Comparison of ENCODE assay signal across 8 cellular contexts in the genomic region with DNA sequence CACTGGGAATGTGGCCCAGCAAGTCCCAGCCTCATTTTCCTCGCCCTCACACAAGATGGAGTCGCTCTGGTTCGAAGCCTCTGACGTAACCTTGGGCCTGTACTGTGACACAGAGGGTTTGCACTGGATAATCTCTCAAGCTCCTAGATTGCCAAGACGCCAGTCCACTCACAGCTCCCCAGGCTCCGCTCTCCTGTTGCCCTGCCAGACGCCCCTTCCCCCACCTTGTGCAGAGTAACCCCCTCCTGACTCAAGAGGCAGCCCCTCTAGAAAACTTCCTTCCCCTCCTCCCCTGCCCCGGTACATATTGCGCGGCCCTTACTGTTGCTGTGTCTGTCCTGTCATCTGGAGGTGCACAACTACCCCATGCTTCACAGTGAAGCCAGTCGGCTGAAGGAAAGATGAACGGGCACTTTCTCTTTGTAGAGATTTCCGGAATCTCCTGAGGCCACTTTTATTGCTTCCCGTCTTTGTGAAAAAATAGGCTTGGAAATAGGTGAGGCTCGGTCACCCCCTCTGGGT. TPM values are rescaled to one million over a fixed set of nuclear protein-coding genes. Genes with fewer than 3 reads are reported as not detected.
DNase-seq lines count a peak whose midpoint lies in the region; ATAC-seq, FAIRE-seq and TF ChIP-seq lines count a peak whose summit lies in the region.

No MANE protein-coding gene starts in this region.

- H3K36me3 ChIP-seq in HepG2 (replicated peaks in 1 of 2; ENCODE audit: control insufficient read depth in 1 of 2, insufficient read depth in 2 of 2, low read length in 2 of 2) (no peaks in the 10 kb centered on the region), thyroid gland (no peaks in the 10 kb centered on the region)

- H3K4me3 Mint-ChIP-seq in activated CD4-positive, alpha-beta T cell treated with anti-CD3 and anti-CD28 coated beads, Interleukin-2, amount 10 ng/mL, durations not matched to agents 7 days and 5 days, result peak overlapping the region; percentile 54

- intact Hi-C loops in HepG2 (cut with micrococcal nuclease; ENCODE audit: unreplicated experiment) (no loop called here), thyroid gland (cut with DNase I) (no loop called here)

- H3K4me1 ChIP-seq in HepG2 (ENCODE audit: insufficient read depth, low read length) (peaks cover 14% of the 10 kb centered on the region), thyroid gland (peaks cover 0 to 6% of the 10 kb centered on the region in 2 donors)

- H3K9me3 Mint-ChIP-seq in activated CD4-positive, alpha-beta T cell treated with anti-CD3 and anti-CD28 coated beads, Interleukin-2, amount 10 ng/mL, durations not matched to agents 7 days and 5 days, result no peaks in the 10 kb centered on the region

- POLR2A ChIA-PET in activated CD4-positive, alpha-beta T cell treated with anti-CD3 and anti-CD28 coated beads, Interleukin-2, amount 10 ng/mL, durations not matched to agents 7 days and 5 days (lab: Charles Lee), result no interaction called here
- POLR2A ChIA-PET in HepG2 (lab: Yijun Ruan, JAX), result no interaction called here

- TF ChIP-seq POLR2A in HepG2 (IDR thresholded peaks at IDR 0.05; ENCODE audit: insufficient read depth in 1 of 2, low read depth in 2 of 2, low read length in 2 of 2), result no peak
- TF ChIP-seq POLR2A in thyroid gland (IDR thresholded peaks at IDR 0.05), result no peak

- WGBS in HepG2 (ENCODE audit: low lambda C conversion rate), result 80% methylated on average over 14 of the region's 15 CpGs
- 36% methylated on average over 13 to 15 of the region's 15 CpGs for WGBS in thyroid gland, 2 donors

- TF ChIP-seq EP300 in HepG2 (IDR thresholded peaks at IDR 0.05; ENCODE audit: low read depth in 2 of 2, low read length in 2 of 2), result no peak
- no peak for TF ChIP-seq EP300 in HepG2 (CRISPR knock-in tag; IDR thresholded peaks at IDR 0.05; ENCODE audit: borderline replicate concordance)

- H3K27me3 ChIP-seq in HepG2 (ENCODE audit: control insufficient read depth in 1 of 2, insufficient read depth in 2 of 2, low read length in 2 of 2) (peaks cover 0 to 17% of the 10 kb centered on the region in 2 experiments; a peak in 3 of 5 replicates), thyroid gland (no peaks in the 10 kb centered on the region)

- TF ChIP-seq CTCF in HepG2 (CRISPR knock-in tag; IDR thresholded peaks at IDR 0.05), result no peak
- no peak for TF ChIP-seq CTCF in thyroid gland (IDR thresholded peaks at IDR 0.05)

- H4K20me1 ChIP-seq in HepG2 (ENCODE audit: insufficient read depth, low read length), result no peaks in the 10 kb centered on the region

- H3K4me2 ChIP-seq in HepG2 (ENCODE audit: low read depth, low read length), result peak overlapping the region; percentile 49; the same call in 1 of the 2 replicates

- no peaks in the 10 kb centered on the region for H3K79me2 ChIP-seq in HepG2 (ENCODE audit: insufficient read depth, low read length)

- in situ Hi-C loops in HepG2 (cut with HindIII; ENCODE audit: extremely low pct_ligation_motif_present, low pct_unique_long_range_greater_than_20kb), result no loop called here

- no peak overlapping the region for H3K27ac Mint-ChIP-seq in activated CD4-positive, alpha-beta T cell treated with anti-CD3 and anti-CD28 coated beads, Interleukin-2, amount 10 ng/mL, durations not matched to agents 7 days and 5 days

- H2AFZ ChIP-seq in HepG2 (ENCODE audit: low read length), result no peak overlapping the region

- H3K9ac ChIP-seq in HepG2 (ENCODE audit: insufficient read depth, low read depth, low read length), result no peak overlapping the region

- no peak for ATAC-seq in HepG2

- CTCF ChIA-PET in activated CD4-positive, alpha-beta T cell treated with anti-CD3 and anti-CD28 coated beads, Interleukin-2, amount 10 ng/mL, durations not matched to agents 7 days and 5 days (lab: Charles Lee), result interaction anchor here (0.6 to 1.1 kb wide), 3 partner anchors 12 to 221 kb away, joined by 3 to 5 read pairs (median 4); no protein-coding TSS in a partner anchor
- CTCF ChIA-PET in HepG2 (lab: Yijun Ruan, JAX; ENCODE audit: low intra/inter-chr PET ratio, low total read pairs), result no interaction called here

- H3K4me1 Mint-ChIP-seq in activated CD4-positive, alpha-beta T cell treated with anti-CD3 and anti-CD28 coated beads, Interleukin-2, amount 10 ng/mL, durations not matched to agents 7 days and 5 days, result peaks cover 15% of the 10 kb centered on the region

- no TSS peak for BruUV-seq in HepG2 (replicated peaks; lab: Mats Ljungman, UMichigan)

- H3K9me3 ChIP-seq in HepG2 (ENCODE audit: low read length) (no peaks in the 10 kb centered on the region), thyroid gland (no peaks in the 10 kb centered on the region)

- H3K27me3 Mint-ChIP-seq in activated CD4-positive, alpha-beta T cell treated with anti-CD3 and anti-CD28 coated beads, Interleukin-2, amount 10 ng/mL, durations not matched to agents 7 days and 5 days, result peaks cover 35% of the 10 kb centered on the region

- H3K27ac ChIP-seq in HepG2 (ENCODE audit: extremely low read length, insufficient read depth, low read length) (no peak overlapping the region), thyroid gland (peak overlapping the region; percentile 90 to 93 (median 92))

- no peaks in the 10 kb centered on the region for H3K36me3 Mint-ChIP-seq in activated CD4-positive, alpha-beta T cell treated with anti-CD3 and anti-CD28 coated beads, Interleukin-2, amount 10 ng/mL, durations not matched to agents 7 days and 5 days (ENCODE audit: low read depth)

- no peak overlapping the region for H3K4me3 ChIP-seq in HepG2 (replicated peaks in 1 of 3; ENCODE audit: insufficient read depth in 1 of 3, low read depth in 2 of 3, low read length in 3 of 3)
- H3K4me3 ChIP-seq in thyroid gland (replicated peaks in 1 of 3), result peak overlapping the region; percentile 53 to 80 (median 79)

- FAIRE-seq in HepG2 (lab: Jason Lieb, UNC), result no peak

- no peak for TF ChIP-seq RAD21 in HepG2 (CRISPR knock-in tag; IDR thresholded peaks at IDR 0.05)

- no peak for DNase-seq in activated CD4-positive, alpha-beta T cell treated with anti-CD3 and anti-CD28 coated beads, Interleukin-2, amount 10 ng/mL, durations not matched to agents 7 days and 5 days
- DNase-seq in activated CD4-positive, alpha-beta T cell treated with anti-CD3 and anti-CD28 coated beads for 48 hours, result no peak
- DNase-seq in cerebellum (ENCODE audit: low spot score) (peak; percentile 40), HepG2 (ENCODE audit: low spot score) (no peak), thyroid gland (peak; percentile 25 to 39), cortex of kidney (lab: John Stamatoyannopoulos, UW) (no peak), inferior parietal cortex (ENCODE audit: extremely low spot score) (no peak)
- no peak for DNase-seq in stimulated activated CD4-positive, alpha-beta T cell treated with anti-CD3 and anti-CD28 coated beads, Interleukin-4, amount 100 ng/mL, for 24 hours

TF ChIP-seq in HepG2, 621 proteins besides CTCF, POLR2A, EP300 and RAD21 (continues in another document):
- TF ChIP-seq, protein P1, sequence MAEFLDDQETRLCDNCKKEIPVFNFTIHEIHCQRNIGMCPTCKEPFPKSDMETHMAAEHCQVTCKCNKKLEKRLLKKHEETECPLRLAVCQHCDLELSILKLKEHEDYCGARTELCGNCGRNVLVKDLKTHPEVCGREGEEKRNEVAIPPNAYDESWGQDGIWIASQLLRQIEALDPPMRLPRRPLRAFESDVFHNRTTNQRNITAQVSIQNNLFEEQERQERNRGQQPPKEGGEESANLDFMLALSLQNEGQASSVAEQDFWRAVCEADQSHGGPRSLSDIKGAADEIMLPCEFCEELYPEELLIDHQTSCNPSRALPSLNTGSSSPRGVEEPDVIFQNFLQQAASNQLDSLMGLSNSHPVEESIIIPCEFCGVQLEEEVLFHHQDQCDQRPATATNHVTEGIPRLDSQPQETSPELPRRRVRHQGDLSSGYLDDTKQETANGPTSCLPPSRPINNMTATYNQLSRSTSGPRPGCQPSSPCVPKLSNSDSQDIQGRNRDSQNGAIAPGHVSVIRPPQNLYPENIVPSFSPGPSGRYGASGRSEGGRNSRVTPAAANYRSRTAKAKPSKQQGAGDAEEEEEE (CRISPR knock-in tag; IDR thresholded peaks at IDR 0.05; ENCODE audit: borderline replicate concordance), result no peak
- no peak for TF ChIP-seq PAF1 (CRISPR knock-in tag; IDR thresholded peaks at IDR 0.05)
- no peak for TF ChIP-seq RBM22 (optimal IDR thresholded peaks at IDR 0.05; ENCODE audit: low read length)
- TF ChIP-seq RFXANK (CRISPR knock-in tag; IDR thresholded peaks at IDR 0.05), result no peak

RNA-seq across cellular contexts. Expression of a gene that starts 1.0 kb away (rescaled TPM):
- total RNA-seq in activated CD4-positive, alpha-beta T cell treated with anti-CD3 and anti-CD28 coated beads, Interleukin-2, amount 10 ng/mL, durations not matched to agents 7 days and 5 days, result under 1 TPM; 0.22 to 0.33 TPM
- total RNA-seq in cerebellum, result 8.2 TPM
- 0.32 and 0.77 TPM in 2 replicates for total RNA-seq in HepG2 (2016; rRNA removed; fragmentation: Illumina TruSeq; extraction: Trizol)
- total RNA-seq in HepG2 (2016; cell fraction: cytosol; rRNA removed; fragmentation: Illumina TruSeq; extraction: Trizol; ENCODE audit: low read depth), result 0.10 TPM in 1 of 2 replicates, not detected in the other
- 0.16 and 0.17 TPM in 2 replicates for total RNA-seq in HepG2 (2016; cell fraction: insoluble cytoplasmic fraction; rRNA removed; fragmentation: Illumina TruSeq; extraction: Trizol)
- 0.46 and 0.52 TPM in 2 replicates for total RNA-seq in HepG2 (2016; cell fraction: membrane; rRNA removed; fragmentation: Illumina TruSeq; extraction: Trizol)
- total RNA-seq in HepG2 (2016; cell fraction: nucleus; rRNA removed; fragmentation: Illumina TruSeq; extraction: Trizol), result 0.43 and 0.81 TPM in 2 replicates
- 0.12 and 0.15 TPM in 2 replicates for polyA plus RNA-seq in HepG2 (2011; rRNA removed)
- polyA plus RNA-seq in HepG2 (2011; cell fraction: cytosol; rRNA removed), result 0.27 TPM in 2 replicates
- 0.16 and 0.48 TPM in 2 replicates for polyA plus RNA-seq in HepG2 (2011; cell fraction: nucleus; rRNA removed)
- polyA plus RNA-seq in HepG2 (2012), result 0.40 and 0.48 TPM in 2 replicates
- 0.06 and 0.26 TPM in 2 replicates for polyA plus RNA-seq in HepG2 (2016; cell fraction: cytosol; fragmentation: Illumina TruSeq; extraction: Trizol; ENCODE audit: low read depth)
- 0.17 and 0.20 TPM in 2 replicates for polyA plus RNA-seq in HepG2 (2016; cell fraction: insoluble cytoplasmic fraction; fragmentation: Illumina TruSeq; extraction: Trizol; ENCODE audit: low read depth)
- 0.09 and 0.14 TPM in 2 replicates for polyA plus RNA-seq in HepG2 (2016; cell fraction: membrane; fragmentation: Illumina TruSeq; extraction: Trizol; ENCODE audit: low read depth)
- polyA plus RNA-seq in HepG2 (2016; cell fraction: nucleus; fragmentation: Illumina TruSeq; extraction: Trizol; ENCODE audit: insufficient read depth, low read depth), result 0.11 and 0.16 TPM in 2 replicates
- polyA minus RNA-seq in HepG2 (2011; rRNA and poly(A)+ RNA removed; ENCODE audit: low replicate concordance), result 0.44 and 0.48 TPM in 2 replicates
- not detected in 2 replicates for polyA minus RNA-seq in HepG2 (2011; cell fraction: cytosol; rRNA and poly(A)+ RNA removed)
- polyA minus RNA-seq in HepG2 (2011; cell fraction: nucleus; rRNA and poly(A)+ RNA removed), result 0.12 and 0.26 TPM in 2 replicates
- 10 to 100 TPM in 2 of 4 donors, 1 to 10 TPM in 2; 8.7 to 16.7 (median 12.5) TPM for total RNA-seq in thyroid gland

Comparison
In these comparisons a context has a peak if more than half of its experiments do, and no peak if none do; other contexts are left out.
1. DNase-seq: peak in cerebellum (single experiment) and thyroid gland (2 of 2); none in activated CD4-positive, alpha-beta T cell treated with anti-CD3 and anti-CD28 coated beads, Interleukin-2, amount 10 ng/mL, durations not matched to agents 7 days and 5 days (single experiment), activated CD4-positive, alpha-beta T cell treated with anti-CD3 and anti-CD28 coated beads for 48 hours (single experiment), HepG2 (single experiment), cortex of kidney (single experiment), stimulated activated CD4-positive, alpha-beta T cell treated with anti-CD3 and anti-CD28 coated beads, Interleukin-4, amount 100 ng/mL, for 24 hours (single experiment) and inferior parietal cortex (single experiment).
2. H3K4me3 ChIP-seq: peak in thyroid gland (3 of 3); none in HepG2 (0 of 3).